17 cellular contexts compared by ENCODE assay signal in genomic region chr7:138407792-138408191, GRCh38. TPM values are rescaled to one million over a fixed set of nuclear protein-coding genes. Genes with fewer than 3 reads are reported as not detected.
DNase-seq lines count a peak whose midpoint lies in the region; ATAC-seq and TF ChIP-seq lines count a peak whose summit lies in the region.
"Had no signal": no experiment of that assay in that cellular context is flagged by ENCODE, and none has a peak within 500 bp of the region (broad histone marks: within the 10 kb centered on the region; RNA-seq: fewer than 3 reads in every experiment).

No MANE protein-coding gene starts in this region.

- no peak overlapping the region for H2BK5ac ChIP-seq in neuronal stem cell (ENCODE audit: low read length)

- H4K91ac ChIP-seq in neuronal stem cell (ENCODE audit: low read depth, low read length, poor library complexity), result no peak overlapping the region

- no peak overlapping the region for H3K4ac ChIP-seq in neuronal stem cell (ENCODE audit: low read length)

- ATAC-seq in PC-3, result no peak
- ATAC-seq in GM21529 (IDR thresholded peaks at IDR 0.05; ENCODE audit: unreplicated experiment), result no peak
- ATAC-seq: A549 had no signal

- no peak overlapping the region for H3K27ac ChIP-seq in BLaER1 treated with 17β-estradiol and CSF1 and Interleukin-3, amounts not matched to agents 10 nM and 100 nM
- H3K27ac ChIP-seq in PC-3 (ENCODE audit: low read length), result no peak overlapping the region
- no peak overlapping the region for H3K27ac ChIP-seq in neuronal stem cell (replicated peaks; ENCODE audit: low read length)
- H3K27ac ChIP-seq: A549, C4-2B had no signal

- no peak overlapping the region for H3K14ac ChIP-seq in neuronal stem cell (ENCODE audit: low read length)

- BruUV-seq in PC-3 (replicated peaks; lab: Mats Ljungman, UMichigan), result no TSS peak

- H2AFZ ChIP-seq in PC-3 (ENCODE audit: low read length) (peak overlapping the region; percentile 49; the same call in 1 of the 2 replicates), neuronal stem cell (ENCODE audit: low read length) (peak overlapping the region; percentile 43)

- no peak overlapping the region for H3K23ac ChIP-seq in neuronal stem cell (ENCODE audit: low read depth, low read length, poor library complexity)

- no peak overlapping the region for H2BK12ac ChIP-seq in neuronal stem cell (ENCODE audit: low read length)

- no peak overlapping the region for H3K4me3 ChIP-seq in BLaER1 treated with 17β-estradiol and CSF1 and Interleukin-3, amounts not matched to agents 10 nM and 100 nM
- H3K4me3 ChIP-seq in PC-3 (ENCODE audit: low read length), result no peak overlapping the region
- no peak overlapping the region for H3K4me3 ChIP-seq in neuronal stem cell (ENCODE audit: low read length in 2 of 2)
- H3K4me3 ChIP-seq: A549 had no signal

- no peak overlapping the region for H3K18ac ChIP-seq in neuronal stem cell (ENCODE audit: low read length)

- no peaks in the 10 kb centered on the region for H3K79me1 ChIP-seq in neuronal stem cell (ENCODE audit: low read depth, low read length)

- H3K79me2 ChIP-seq in PC-3 (ENCODE audit: low read length), result no peaks in the 10 kb centered on the region

- H3K36me3 ChIP-seq in BLaER1 treated with 17β-estradiol and CSF1 and Interleukin-3, amounts not matched to agents 10 nM and 100 nM, result no peaks in the 10 kb centered on the region
- no peaks in the 10 kb centered on the region for H3K36me3 ChIP-seq in PC-3 (ENCODE audit: low read depth, low read length)
- no peaks in the 10 kb centered on the region for H3K36me3 ChIP-seq in neuronal stem cell (replicated peaks in 1 of 2; ENCODE audit: control insufficient read depth in 2 of 2, insufficient read depth in 2 of 2, low read length in 2 of 2)

- H3K9me3 ChIP-seq in BLaER1 treated with 17β-estradiol and CSF1 and Interleukin-3, amounts not matched to agents 10 nM and 100 nM (replicated peaks in 1 of 11), result no peaks in the 10 kb centered on the region; a peak in 1 of 22 replicates
- H3K9me3 ChIP-seq in PC-3 (ENCODE audit: low read length) (no peaks in the 10 kb centered on the region), neuronal stem cell (replicated peaks in 1 of 2; ENCODE audit: control insufficient read depth in 2 of 2, insufficient read depth in 1 of 2, low read depth in 1 of 2, low read length in 2 of 2) (no peaks in the 10 kb centered on the region)
- H3K9me3 ChIP-seq: A549 had no signal

- in situ Hi-C loops in ACHN (cut with HindIII; ENCODE audit: low pct_ligation_motif_present, low pct_unique_long_range_greater_than_20kb, low sequenced_read_pairs), result no loop called here

- no peak overlapping the region for H2BK120ac ChIP-seq in neuronal stem cell (ENCODE audit: low read depth, low read length)

- H3F3A ChIP-seq in PC-3 (ENCODE audit: low read length, unreplicated experiment), result no peaks in the 10 kb centered on the region

- no peaks in the 10 kb centered on the region for H4K20me1 ChIP-seq in BLaER1 treated with 17β-estradiol and CSF1 and Interleukin-3, amounts not matched to agents 10 nM and 100 nM
- H4K20me1 ChIP-seq in PC-3 (ENCODE audit: low read length), result no peaks in the 10 kb centered on the region

- H3K4me1 ChIP-seq in BLaER1 treated with 17β-estradiol and CSF1 and Interleukin-3, amounts not matched to agents 10 nM and 100 nM, result peaks cover 4 to 11% (median 8%) of the 10 kb centered on the region in 10 experiments; a peak in 14 of 20 replicates
- H3K4me1 ChIP-seq in PC-3 (ENCODE audit: insufficient read depth, low read length), result no peaks in the 10 kb centered on the region
- no peaks in the 10 kb centered on the region for H3K4me1 ChIP-seq in neuronal stem cell (ENCODE audit: control insufficient read depth in 2 of 2, insufficient read depth in 1 of 2, low read depth in 1 of 2, low read length in 2 of 2)
- H3K4me1 ChIP-seq: A549 had no signal

- no peaks in the 10 kb centered on the region for H3K27me3 ChIP-seq in BLaER1 treated with 17β-estradiol and CSF1 and Interleukin-3, amounts not matched to agents 10 nM and 100 nM
- H3K27me3 ChIP-seq in PC-3 (ENCODE audit: low read length), result no peaks in the 10 kb centered on the region
- no peaks in the 10 kb centered on the region for H3K27me3 ChIP-seq in neuronal stem cell (ENCODE audit: control insufficient read depth in 3 of 3, insufficient read depth in 3 of 3, low read depth in 1 of 3, low read length in 3 of 3)

- H3K4me2 ChIP-seq in BLaER1 treated with 17β-estradiol and CSF1 and Interleukin-3, amounts not matched to agents 10 nM and 100 nM, result peak overlapping the region in 9 of 11 experiments; percentile 5 to 58 (median 30); a peak in 14 of 22 replicates
- H3K4me2 ChIP-seq in PC-3 (ENCODE audit: low read length) (no peak overlapping the region), neuronal stem cell (ENCODE audit: insufficient read depth, low read length, poor library complexity, severe bottlenecking) (no peak overlapping the region)
- H3K4me2 ChIP-seq: A549 had no signal

- H2AK5ac ChIP-seq in neuronal stem cell (ENCODE audit: low read depth, low read length), result no peak overlapping the region

- no peak overlapping the region for H2BK15ac ChIP-seq in neuronal stem cell (ENCODE audit: low read length)

- CTCF ChIA-PET in PC-3 (lab: Charles Lee), result interaction anchor here (0.5 kb wide), 1 partner anchor 913 kb away, joined by 3 read pairs; no protein-coding TSS in a partner anchor

- no CpG with 5 or more reads among the region's 4 CpGs for WGBS in neuronal stem cell (ENCODE audit: extremely low coverage in 2 of 2, insufficient read length in 2 of 2, insufficient replicate concordance in 1 of 2), 2 donors

- DNase-seq in PC-3 (peak; percentile 4), glomerular endothelial cell (ENCODE audit: extremely low read depth, low read depth, low spot score) (peak; percentile 65), neuronal stem cell (ENCODE audit: low spot score) (no peak), ACHN (no peak), NCI-H2196 (lab: John Stamatoyannopoulos, UW; ENCODE audit: unreplicated experiment) (no peak)
- DNase-seq: IMR-90, MM.1S, NCI-H1092, NCI-H1436 treated with DMSO at 0.1 percent for 48 hours, NCI-H2029, NCI-H510A, NCI-H774, Right ventricle myocardium superior had no signal

- no peak overlapping the region for H4K8ac ChIP-seq in neuronal stem cell (ENCODE audit: low read depth, low read length)

- H3K9me2 ChIP-seq in PC-3 (replicated peaks; ENCODE audit: low read length), result no peaks in the 10 kb centered on the region

- no peak for TF ChIP-seq CTCF in PC-3 (conservative IDR thresholded peaks at IDR 0.05; ENCODE audit: low read depth, low read length)

- intact Hi-C loops in PC-3 (cut with micrococcal nuclease), result no loop called here

- H3K9ac ChIP-seq in BLaER1 treated with 17β-estradiol and CSF1 and Interleukin-3, amounts not matched to agents 10 nM and 100 nM, result no peak overlapping the region
- H3K9ac ChIP-seq in PC-3 (ENCODE audit: low read length) (no peak overlapping the region), neuronal stem cell (ENCODE audit: low read depth, low read length, poor library complexity) (no peak overlapping the region)

- POLR2A ChIA-PET in PC-3 (lab: Charles Lee; ENCODE audit: unreplicated experiment), result no interaction called here

RNA-seq across cellular contexts. Expression of gene TRIM24, which starts 52.3 kb away (rescaled TPM):
- total RNA-seq in PC-3 (2014; rRNA removed) (12.2 and 12.9 TPM in 2 replicates), glomerular endothelial cell (44.8 and 65.3 TPM in 2 replicates)
- polyA plus RNA-seq in neuronal stem cell (2013, experiment 1 of 2), result 71.5 TPM
- 73.3 TPM for polyA plus RNA-seq in neuronal stem cell (2013, experiment 2 of 2)

Comparison
In these comparisons a context has a peak if more than half of its experiments do, and no peak if none do; other contexts are left out.
1. H3K4me2 ChIP-seq: peak in BLaER1 treated with 17β-estradiol and CSF1 and Interleukin-3, amounts not matched to agents 10 nM and 100 nM (9 of 11); none in PC-3 (single experiment) and neuronal stem cell (single experiment).
2. DNase-seq: peak in PC-3 (single experiment) and glomerular endothelial cell (single experiment); none in neuronal stem cell (single experiment), ACHN (single experiment) and NCI-H2196 (single experiment).